12 cellular contexts compared by ENCODE assay signal in the genomic region with DNA sequence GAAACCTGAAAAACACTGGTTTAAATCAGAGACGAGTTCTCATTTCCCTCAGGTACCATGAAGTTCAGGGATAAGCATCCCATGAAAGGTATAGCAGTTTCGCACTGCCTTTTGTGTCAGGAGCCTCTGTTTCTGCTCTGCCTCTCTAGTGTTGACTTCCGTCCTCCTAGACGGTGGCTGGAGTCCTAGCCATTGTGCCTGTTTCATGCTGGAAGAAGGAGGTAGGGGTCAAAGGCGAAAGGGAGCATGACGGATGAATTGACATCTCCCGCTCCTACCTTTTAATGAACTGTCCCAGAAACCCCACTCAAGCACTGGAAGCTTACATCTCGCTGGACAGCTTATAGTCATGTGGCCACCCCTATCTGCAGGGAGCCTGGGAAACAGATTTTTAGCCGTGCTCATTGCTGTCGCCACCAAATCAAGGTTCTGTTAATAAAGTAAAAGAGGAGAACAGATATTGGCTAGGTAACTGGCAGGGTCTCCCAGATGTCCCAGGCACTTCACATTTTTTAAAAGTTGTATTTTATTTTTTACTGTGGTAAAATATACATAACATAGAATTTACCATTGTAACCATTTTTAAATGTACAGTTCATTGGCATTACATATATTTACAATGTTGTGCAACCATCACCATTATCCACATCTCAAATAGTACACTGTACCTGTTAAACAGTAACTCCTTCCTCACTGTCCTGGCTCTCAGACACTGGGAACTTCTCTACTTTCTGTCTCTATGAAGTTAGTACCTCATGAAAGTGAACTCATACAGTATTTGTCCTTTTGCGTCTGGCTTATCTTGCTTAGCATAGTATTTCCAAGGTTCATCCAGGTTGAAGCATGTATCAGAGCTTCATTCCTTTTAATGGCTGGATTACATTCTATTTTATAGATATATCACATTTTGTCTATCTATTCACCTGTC. TPM values are rescaled to one million over a fixed set of nuclear protein-coding genes. Genes with fewer than 3 reads are reported as not detected.
DNase-seq lines count a peak whose midpoint lies in the region; ATAC-seq and TF ChIP-seq lines count a peak whose summit lies in the region.
"Had no signal": no experiment of that assay in that cellular context is flagged by ENCODE, and none has a peak within 500 bp of the region (broad histone marks: within the 10 kb centered on the region; RNA-seq: fewer than 3 reads in every experiment).

No MANE protein-coding gene starts in this region.

- peaks cover 10 to 59% (median 35%) of the 10 kb centered on the region in 4 donors for H3K4me1 ChIP-seq in transverse colon

- no peak for TF ChIP-seq POLR2A in transverse colon (IDR thresholded peaks at IDR 0.05)

- H3K4me1 Mint-ChIP-seq in activated T-cell treated with anti-CD3 and anti-CD28 coated beads, Interleukin-2, amount 50 U/mL, for 4 hours (ENCODE audit: low read depth) = peaks cover 69% of the 10 kb centered on the region

- no peaks in the 10 kb centered on the region for H3K36me3 Mint-ChIP-seq in activated T-cell treated with anti-CD3 and anti-CD28 coated beads, Interleukin-2, amount 50 U/mL, for 4 hours (ENCODE audit: insufficient read depth)
- H3K36me3 Mint-ChIP-seq: IgD-negative memory B cell had no signal

- H3K27ac ChIP-seq in VCaP (peak overlapping the region; percentile 69; the same call in 1 of the 2 replicates), transverse colon (peak overlapping the region; percentile 40 to 79 (median 65))
- H3K27ac ChIP-seq: neutrophil, vagina had no signal

- TF ChIP-seq CTCF in VCaP (conservative IDR thresholded peaks at IDR 0.05) (no peak), transverse colon (IDR thresholded peaks at IDR 0.05) (no peak)

- no peaks in the 10 kb centered on the region for H3K9me3 Mint-ChIP-seq in activated T-cell treated with anti-CD3 and anti-CD28 coated beads, Interleukin-2, amount 50 U/mL, for 4 hours

- DNase-seq in activated T-cell treated with anti-CD3 and anti-CD28 coated beads, Interleukin-2, amount 50 U/mL, for 4 hours = no peak
- no peak for DNase-seq in activated T-cell treated with anti-CD3 and anti-CD28 coated beads, Interleukin-2, amount 50 U/mL, for 1 hour
- DNase-seq in kidney tubule cell (ENCODE audit: low spot score) (peak; percentile 10), transverse colon (no peak), left cardiac atrium (no peak), GF-D8 (lab: John Stamatoyannopoulos, UW) (no peak)
- DNase-seq in effector CD8-positive, alpha-beta T cell (lab: John Stamatoyannopoulos, UW) = no peak

- WGBS in transverse colon (ENCODE audit: low coverage in 1 of 2), 2 donors = 60 to 83% methylated on average over 3 to 11 of the region's 11 CpGs

- no peak for ATAC-seq in activated T-cell treated with anti-CD3 and anti-CD28 coated beads, Interleukin-2, amount 50 U/mL, for 4 hours
- no peak for ATAC-seq in left cardiac atrium

- no peaks in the 10 kb centered on the region for H3K27me3 Mint-ChIP-seq in activated T-cell treated with anti-CD3 and anti-CD28 coated beads, Interleukin-2, amount 50 U/mL, for 4 hours (ENCODE audit: low read depth)

- H3K4me3 Mint-ChIP-seq in activated T-cell treated with anti-CD3 and anti-CD28 coated beads, Interleukin-2, amount 50 U/mL, for 4 hours = peak overlapping the region; percentile 13

- H3K9me3 ChIP-seq in transverse colon = no peaks in the 10 kb centered on the region
- H3K9me3 ChIP-seq: gastroesophageal sphincter, neutrophil, vagina had no signal

- in situ Hi-C loops in transverse colon (cut with MboI; ENCODE audit: low pct_ligation_motif_present in 1 of 4, low pct_unique_long_range_greater_than_20kb in 1 of 4, low sequenced_read_pairs in 3 of 4) = loop anchor here (5.0 to 25.0 kb wide), 6 partner anchors 150 to 575 kb away; a partner anchor contains a TSS

- intact Hi-C loops in transverse colon (cut with DNase I; ENCODE audit: low total_unique reads) = loop anchor here (10.0 kb wide), 1 partner anchor 92 kb away; no protein-coding TSS in a partner anchor
- intact Hi-C loops in left cardiac atrium (cut with DNase I) = loop anchor here in 1 of 2 donors (10.0 kb wide), 1 partner anchor 328 kb away; no protein-coding TSS in a partner anchor

- no peak for TF ChIP-seq EP300 in transverse colon (IDR thresholded peaks at IDR 0.05; ENCODE audit: low read depth)

- no peak overlapping the region for H3K4me3 ChIP-seq in transverse colon
- H3K4me3 ChIP-seq: gastroesophageal sphincter, vagina had no signal

- no peaks in the 10 kb centered on the region for H3K27me3 ChIP-seq in transverse colon
- H3K27me3 ChIP-seq: gastroesophageal sphincter, vagina had no signal

- no peaks in the 10 kb centered on the region for H3K36me3 ChIP-seq in transverse colon
- H3K36me3 ChIP-seq: gastroesophageal sphincter, neutrophil, vagina had no signal

RNA-seq across cellular contexts. Expression of a gene that starts 55.0 kb away (rescaled TPM):
- total RNA-seq in activated T-cell treated with anti-CD3 and anti-CD28 coated beads, Interleukin-2, amount 50 U/mL, for 4 hours = 100 to 1,000 TPM; 221 to 307 (median 278) TPM
- total RNA-seq in transverse colon = 1 to 10 TPM in 1 of 4 donors, not detected in 3; 2.5 TPM
- total RNA-seq in left cardiac atrium = under 1 TPM in 1 of 2 donors, not detected in 1; 0.34 TPM

Comparison
In these comparisons a context has a peak if more than half of its experiments do, and no peak if none do; other contexts are left out.
1. RNA of a gene that starts 55.0 kb away (total RNA-seq): 221 to 307 TPM in activated T-cell treated with anti-CD3 and anti-CD28 coated beads, Interleukin-2, amount 50 U/mL, for 4 hours; 0.34 TPM in left cardiac atrium and 2.5 TPM in transverse colon; every median in the first group is over 10 times any median in the second.